Comparison of ENCODE assay signal across 8 cellular contexts in genomic region chr17:72122002-72122310, GRCh38. TPM values are rescaled to one million over a fixed set of nuclear protein-coding genes. Genes with fewer than 3 reads are reported as not detected.
DNase-seq lines count a peak whose midpoint lies in the region; ATAC-seq, FAIRE-seq and TF ChIP-seq lines count a peak whose summit lies in the region.

No MANE protein-coding gene starts in this region.

- peaks cover 64% of the 10 kb centered on the region for H3K27me3 Mint-ChIP-seq in stimulated activated naive CD8-positive, alpha-beta T cell treated with anti-CD3 and anti-CD28 coated beads, Interleukin-15, Interleukin-2, amounts not matched to agents 100 ng/mL and 50 ng/mL, for 24 hours

- H3K9me3 Mint-ChIP-seq in stimulated activated naive CD8-positive, alpha-beta T cell treated with anti-CD3 and anti-CD28 coated beads, Interleukin-15, Interleukin-2, amounts not matched to agents 100 ng/mL and 50 ng/mL, for 24 hours = no peaks in the 10 kb centered on the region

- intact Hi-C loops in HepG2 (cut with micrococcal nuclease; ENCODE audit: unreplicated experiment) = no loop called here

- ATAC-seq in stimulated activated naive CD8-positive, alpha-beta T cell treated with anti-CD3 and anti-CD28 coated beads, Interleukin-15, Interleukin-2, amounts not matched to agents 100 U/mL and 50 U/mL, for 24 hours = no peak
- ATAC-seq in HepG2 = no peak

- H3K9ac ChIP-seq in HepG2 (ENCODE audit: insufficient read depth, low read depth, low read length) = peak overlapping the region; percentile 96

- DNase-seq in stimulated activated naive CD8-positive, alpha-beta T cell treated with anti-CD3 and anti-CD28 coated beads, Interleukin-15, Interleukin-2, amounts not matched to agents 100 U/mL and 50 U/mL, for 24 hours = no peak
- DNase-seq in astrocyte of the cerebellum (ENCODE audit: low read depth) (no peak), HepG2 (ENCODE audit: low spot score) (no peak), COR-L47 (lab: John Stamatoyannopoulos, UW) (no peak), HuH-7 (ENCODE audit: low spot score) (no peak), NCI-H510A treated with DMSO at 0.1 percent for 48 hours (lab: John Stamatoyannopoulos, UW) (no peak), kidney glomerular epithelial cell (lab: John Stamatoyannopoulos, UW) (no peak)

- TF ChIP-seq CTCF in astrocyte of the cerebellum (IDR thresholded peaks at IDR 0.05; ENCODE audit: low read depth, low read length, missing control alignments) (no peak), HepG2 (CRISPR knock-in tag; IDR thresholded peaks at IDR 0.05) (no peak)

- H3K4me1 Mint-ChIP-seq in stimulated activated naive CD8-positive, alpha-beta T cell treated with anti-CD3 and anti-CD28 coated beads, Interleukin-15, Interleukin-2, amounts not matched to agents 100 ng/mL and 50 ng/mL, for 24 hours (ENCODE audit: low read depth) = peaks cover 3% of the 10 kb centered on the region

- no TSS peak for BruUV-seq in HepG2 (replicated peaks; lab: Mats Ljungman, UMichigan)

- peak overlapping the region; percentile 20 for H3K4me3 Mint-ChIP-seq in stimulated activated naive CD8-positive, alpha-beta T cell treated with anti-CD3 and anti-CD28 coated beads, Interleukin-15, Interleukin-2, amounts not matched to agents 100 ng/mL and 50 ng/mL, for 24 hours

- no peak overlapping the region for H3K27ac Mint-ChIP-seq in stimulated activated naive CD8-positive, alpha-beta T cell treated with anti-CD3 and anti-CD28 coated beads, Interleukin-15, Interleukin-2, amounts not matched to agents 100 ng/mL and 50 ng/mL, for 24 hours

- H3K79me2 ChIP-seq in HepG2 (ENCODE audit: insufficient read depth, low read length) = peaks cover 45% of the 10 kb centered on the region

- peaks cover 10 to 20% of the 10 kb centered on the region in 2 experiments for H3K36me3 ChIP-seq in HepG2 (replicated peaks in 1 of 2; ENCODE audit: control insufficient read depth in 1 of 2, insufficient read depth in 2 of 2, low read length in 2 of 2)

- H3K27me3 ChIP-seq in HepG2 (ENCODE audit: control insufficient read depth in 1 of 2, insufficient read depth in 2 of 2, low read length in 2 of 2) = no peaks in the 10 kb centered on the region; a peak in 1 of 5 replicates

- no peak for FAIRE-seq in HepG2 (lab: Jason Lieb, UNC)

- H2AFZ ChIP-seq in HepG2 (ENCODE audit: low read length) = no peak overlapping the region

- TF ChIP-seq POLR2A in HepG2 (IDR thresholded peaks at IDR 0.05; ENCODE audit: insufficient read depth in 1 of 2, low read depth in 2 of 2, low read length in 2 of 2) = 0 out of 4 replicates have a peak, but pooled peaks of 1 of the 2 experiments have one; percentile 11

- in situ Hi-C loops in astrocyte of the cerebellum (cut with HindIII; ENCODE audit: low sequenced_read_pairs) = no loop called here
- in situ Hi-C loops in HepG2 (cut with HindIII; ENCODE audit: extremely low pct_ligation_motif_present, low pct_unique_long_range_greater_than_20kb) = loop anchor here (5.0 kb wide), 2 partner anchors 280 to 395 kb away; no protein-coding TSS in a partner anchor

- POLR2A ChIA-PET in HepG2 (lab: Yijun Ruan, JAX) = interaction anchor here (0.6 to 6.9 kb wide), 23 partner anchors 13 to 648 kb away, joined by 3 to 96 read pairs (median 9); no protein-coding TSS in a partner anchor

- H3K36me3 Mint-ChIP-seq in stimulated activated naive CD8-positive, alpha-beta T cell treated with anti-CD3 and anti-CD28 coated beads, Interleukin-15, Interleukin-2, amounts not matched to agents 100 ng/mL and 50 ng/mL, for 24 hours (ENCODE audit: low read depth) = peaks cover 7% of the 10 kb centered on the region

- peaks cover 57% of the 10 kb centered on the region for H3K4me1 ChIP-seq in HepG2 (ENCODE audit: insufficient read depth, low read length)

- H3K4me3 ChIP-seq in astrocyte of the cerebellum (ENCODE audit: low read depth, low read length) (peak overlapping the region; percentile 97), HepG2 (replicated peaks in 1 of 3; ENCODE audit: insufficient read depth in 1 of 3, low read depth in 2 of 3, low read length in 3 of 3) (peak overlapping the region; percentile 86 to 100 (median 99))

- TF ChIP-seq EP300 in HepG2 (IDR thresholded peaks at IDR 0.05; ENCODE audit: low read depth in 2 of 2, low read length in 2 of 2) = no peak
- no peak for TF ChIP-seq EP300 in HepG2 (CRISPR knock-in tag; IDR thresholded peaks at IDR 0.05; ENCODE audit: borderline replicate concordance)

- peak overlapping the region; percentile 72 for H3K4me2 ChIP-seq in HepG2 (ENCODE audit: low read depth, low read length)

- CTCF ChIA-PET in HepG2 (lab: Yijun Ruan, JAX; ENCODE audit: low intra/inter-chr PET ratio, low total read pairs) = no interaction called here

- no peaks in the 10 kb centered on the region for H3K9me3 ChIP-seq in HepG2 (ENCODE audit: low read length)

- 0% methylated on average over 14 of the region's 14 CpGs for WGBS in HepG2 (ENCODE audit: low lambda C conversion rate)

- no peak for TF ChIP-seq RAD21 in HepG2 (CRISPR knock-in tag; IDR thresholded peaks at IDR 0.05)

- peaks cover 54% of the 10 kb centered on the region for H4K20me1 ChIP-seq in HepG2 (ENCODE audit: insufficient read depth, low read length)

- peak overlapping the region; percentile 76 for H3K27ac ChIP-seq in HepG2 (ENCODE audit: extremely low read length, insufficient read depth, low read length)

TF ChIP-seq in HepG2, 621 proteins besides CTCF, POLR2A, EP300 and RAD21 (continues in another document):
- no peak for TF ChIP-seq ZNF207 (IDR thresholded peaks at IDR 0.05; ENCODE audit: borderline replicate concordance)
- TF ChIP-seq, protein P1, sequence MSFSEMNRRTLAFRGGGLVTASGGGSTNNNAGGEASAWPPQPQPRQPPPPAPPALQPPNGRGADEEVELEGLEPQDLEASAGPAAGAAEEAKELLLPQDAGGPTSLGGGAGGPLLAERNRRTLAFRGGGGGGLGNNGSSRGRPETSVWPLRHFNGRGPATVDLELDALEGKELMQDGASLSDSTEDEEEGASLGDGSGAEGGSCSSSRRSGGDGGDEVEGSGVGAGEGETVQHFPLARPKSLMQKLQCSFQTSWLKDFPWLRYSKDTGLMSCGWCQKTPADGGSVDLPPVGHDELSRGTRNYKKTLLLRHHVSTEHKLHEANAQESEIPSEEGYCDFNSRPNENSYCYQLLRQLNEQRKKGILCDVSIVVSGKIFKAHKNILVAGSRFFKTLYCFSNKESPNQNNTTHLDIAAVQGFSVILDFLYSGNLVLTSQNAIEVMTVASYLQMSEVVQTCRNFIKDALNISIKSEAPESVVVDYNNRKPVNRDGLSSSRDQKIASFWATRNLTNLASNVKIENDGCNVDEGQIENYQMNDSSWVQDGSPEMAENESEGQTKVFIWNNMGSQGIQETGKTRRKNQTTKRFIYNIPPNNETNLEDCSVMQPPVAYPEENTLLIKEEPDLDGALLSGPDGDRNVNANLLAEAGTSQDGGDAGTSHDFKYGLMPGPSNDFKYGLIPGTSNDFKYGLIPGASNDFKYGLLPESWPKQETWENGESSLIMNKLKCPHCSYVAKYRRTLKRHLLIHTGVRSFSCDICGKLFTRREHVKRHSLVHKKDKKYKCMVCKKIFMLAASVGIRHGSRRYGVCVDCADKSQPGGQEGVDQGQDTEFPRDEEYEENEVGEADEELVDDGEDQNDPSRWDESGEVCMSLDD (CRISPR knock-in tag; IDR thresholded peaks at IDR 0.05; ENCODE audit: borderline replicate concordance) = no peak
- TF ChIP-seq SPEN (CRISPR knock-in tag; IDR thresholded peaks at IDR 0.05; ENCODE audit: low read depth) = peak; percentile 14; the same call in 1 of the 2 replicates
- TF ChIP-seq RBM22 (optimal IDR thresholded peaks at IDR 0.05; ENCODE audit: low read length) = peak; percentile 28
- TF ChIP-seq ZNF253 (CRISPR knock-in tag; IDR thresholded peaks at IDR 0.05; ENCODE audit: borderline replicate concordance) = 0 out of 2 replicates have a peak, but pooled peaks have one; percentile 5
- TF ChIP-seq FUBP1 (CRISPR knock-in tag; IDR thresholded peaks at IDR 0.05; ENCODE audit: borderline replicate concordance) = no peak
- no peak for TF ChIP-seq SNAI1 (CRISPR knock-in tag; IDR thresholded peaks at IDR 0.05; ENCODE audit: borderline replicate concordance)

RNA-seq across cellular contexts. Expression of gene SOX9, which starts 1.1 kb away (rescaled TPM):
- 27.6 and 40.1 TPM in 2 replicates for total RNA-seq in HepG2 (2016; rRNA removed; fragmentation: Illumina TruSeq; extraction: Trizol)
- total RNA-seq in HepG2 (2016; cell fraction: cytosol; rRNA removed; fragmentation: Illumina TruSeq; extraction: Trizol; ENCODE audit: low read depth) = 6.2 and 7.6 TPM in 2 replicates
- 27.6 and 38.4 TPM in 2 replicates for total RNA-seq in HepG2 (2016; cell fraction: insoluble cytoplasmic fraction; rRNA removed; fragmentation: Illumina TruSeq; extraction: Trizol)
- 33.8 and 35.1 TPM in 2 replicates for total RNA-seq in HepG2 (2016; cell fraction: membrane; rRNA removed; fragmentation: Illumina TruSeq; extraction: Trizol)
- total RNA-seq in HepG2 (2016; cell fraction: nucleus; rRNA removed; fragmentation: Illumina TruSeq; extraction: Trizol) = 41.9 and 42.0 TPM in 2 replicates
- 16.1 and 18.5 TPM in 2 replicates for polyA plus RNA-seq in HepG2 (2011; rRNA removed)
- polyA plus RNA-seq in HepG2 (2011; cell fraction: cytosol; rRNA removed) = 16.5 and 16.7 TPM in 2 replicates
- 27.0 and 29.5 TPM in 2 replicates for polyA plus RNA-seq in HepG2 (2011; cell fraction: nucleus; rRNA removed)
- polyA plus RNA-seq in HepG2 (2012) = 52.8 and 54.6 TPM in 2 replicates
- 4.1 and 5.3 TPM in 2 replicates for polyA plus RNA-seq in HepG2 (2016; cell fraction: cytosol; fragmentation: Illumina TruSeq; extraction: Trizol; ENCODE audit: low read depth)
- 85.8 and 117 TPM in 2 replicates for polyA plus RNA-seq in HepG2 (2016; cell fraction: insoluble cytoplasmic fraction; fragmentation: Illumina TruSeq; extraction: Trizol; ENCODE audit: low read depth)
- 19.3 and 23.2 TPM in 2 replicates for polyA plus RNA-seq in HepG2 (2016; cell fraction: membrane; fragmentation: Illumina TruSeq; extraction: Trizol; ENCODE audit: low read depth)
- 116 and 117 TPM in 2 replicates for polyA plus RNA-seq in HepG2 (2016; cell fraction: nucleus; fragmentation: Illumina TruSeq; extraction: Trizol; ENCODE audit: insufficient read depth, low read depth)
- 44.5 TPM in 1 of 2 replicates, not detected in the other for polyA minus RNA-seq in HepG2 (2011; rRNA and poly(A)+ RNA removed; ENCODE audit: low replicate concordance)
- 90.2 and 106 TPM in 2 replicates for polyA minus RNA-seq in HepG2 (2011; cell fraction: cytosol; rRNA and poly(A)+ RNA removed)
- 25.2 and 26.5 TPM in 2 replicates for polyA minus RNA-seq in HepG2 (2011; cell fraction: nucleus; rRNA and poly(A)+ RNA removed)
